In the genomic region with DNA sequence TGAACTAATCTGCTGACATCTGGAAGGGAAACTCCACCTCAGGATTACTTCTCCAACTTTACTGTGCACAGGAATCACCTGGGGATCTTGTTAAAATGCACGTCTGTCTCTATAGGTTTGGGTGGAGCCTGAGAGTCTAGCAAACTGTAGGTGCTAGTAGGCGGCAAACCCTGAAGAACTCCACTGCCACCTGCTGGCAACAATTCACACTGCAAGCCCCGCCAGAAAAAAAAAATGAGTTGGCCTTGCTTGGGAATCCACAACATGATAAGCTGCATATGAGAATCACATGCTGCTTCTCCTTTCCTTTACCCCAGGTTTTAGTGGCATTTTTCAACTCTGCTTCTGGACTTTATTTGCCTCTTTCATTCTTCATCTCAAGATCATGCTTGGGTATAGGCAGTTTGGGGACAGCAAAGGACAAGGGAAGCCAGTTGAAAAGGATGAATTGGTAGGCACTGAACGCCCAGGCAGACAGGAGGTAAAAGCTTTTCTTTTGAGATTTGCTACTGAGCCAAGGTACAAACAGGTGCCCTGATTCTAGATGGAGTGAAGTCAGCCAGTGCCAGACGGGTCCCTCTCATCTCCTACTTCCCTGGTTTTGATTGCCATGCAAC, we compare ENCODE assay signal across 8 cellular contexts.
DNase-seq lines count a peak whose midpoint lies in the region; ATAC-seq and TF ChIP-seq lines count a peak whose summit lies in the region.

No MANE protein-coding gene starts in this region.

- no peaks in the 10 kb centered on the region for H3K9me3 ChIP-seq in iPS-15b (ENCODE audit: control insufficient read depth, insufficient read depth, low read length)

- in situ Hi-C loops in astrocyte of the spinal cord (cut with HindIII; ENCODE audit: low sequenced_read_pairs), result no loop called here

- H3K27me3 ChIP-seq in GM06990 (replicated peaks; ENCODE audit: control insufficient read depth, insufficient read depth, low read length) (no peaks in the 10 kb centered on the region; the same call in 1 of the 2 replicates), iPS-15b (ENCODE audit: control insufficient read depth, insufficient read depth, low read length) (no peaks in the 10 kb centered on the region)

- H3K36me3 ChIP-seq in GM06990 (ENCODE audit: control insufficient read depth, insufficient read depth, low read length), result no peaks in the 10 kb centered on the region
- no peaks in the 10 kb centered on the region for H3K36me3 ChIP-seq in iPS-15b (ENCODE audit: control insufficient read depth, insufficient read depth, low read length)

- TF ChIP-seq CTCF in GM06990 (IDR thresholded peaks at IDR 0.05; ENCODE audit: insufficient read depth, low read length, poor library complexity, severe bottlenecking) (peak; percentile 98), astrocyte of the spinal cord (IDR thresholded peaks at IDR 0.05; ENCODE audit: low read depth, low read length) (peak; percentile 97)

- peak; percentile 60 for ATAC-seq in HG02588 (IDR thresholded peaks at IDR 0.05; ENCODE audit: unreplicated experiment)

- peaks cover 21% of the 10 kb centered on the region for H3K4me1 ChIP-seq in iPS-15b (ENCODE audit: control insufficient read depth, insufficient read depth, low read length)

- DNase-seq in GM06990 (ENCODE audit: extremely low read depth, insufficient read length) (no peak), NCI-H1417 treated with DMSO at 0.1 percent for 48 hours (lab: John Stamatoyannopoulos, UW) (peak; percentile 41), T-helper 9 cell (peak; percentile 42), astrocyte of the spinal cord (ENCODE audit: low read depth, low spot score) (peak; percentile 64), cerebellar nuclear complex (lab: John Stamatoyannopoulos, UW) (no peak)
- DNase-seq in stimulated activated CD4-positive, alpha-beta T cell treated with anti-CD3 and anti-CD28 coated beads, Interleukin-12 subunit alpha, Interleukin-12 subunit beta, amount 100 ng/mL, for 48 hours (ENCODE audit: low read depth in 2 of 3, low spot score in 1 of 3), result peak; percentile 41 to 76 (median 48)

- no peak overlapping the region for H3K9ac ChIP-seq in iPS-15b (ENCODE audit: low read depth, low read length)

- no peak overlapping the region for H3K4me3 ChIP-seq in GM06990 (replicated peaks; ENCODE audit: low read depth, low read length)
- no peak overlapping the region for H3K4me3 ChIP-seq in astrocyte of the spinal cord (ENCODE audit: low read depth, low read length)
- H3K4me3 ChIP-seq in iPS-15b (ENCODE audit: low read depth, low read length), result peak overlapping the region; percentile 22

Comparison
In these comparisons a context has a peak if more than half of its experiments do, and no peak if none do; other contexts are left out.
1. DNase-seq: peak in NCI-H1417 treated with DMSO at 0.1 percent for 48 hours (single experiment), T-helper 9 cell (single experiment), astrocyte of the spinal cord (single experiment) and stimulated activated CD4-positive, alpha-beta T cell treated with anti-CD3 and anti-CD28 coated beads, Interleukin-12 subunit alpha, Interleukin-12 subunit beta, amount 100 ng/mL, for 48 hours (3 of 3); none in GM06990 (single experiment) and cerebellar nuclear complex (0 of 2).